Comparison of ENCODE assay signal across 15 cellular contexts in genomic region chr2:157856157-157856455, GRCh38. TPM values are rescaled to one million over a fixed set of nuclear protein-coding genes. Genes with fewer than 3 reads are reported as not detected.
A peak's percentile ranks its signal among the peaks of the same experiment; 100 is the strongest.
DNase-seq lines count a peak whose midpoint lies in the region; ATAC-seq and TF ChIP-seq lines count a peak whose summit lies in the region.
"Had no signal": no experiment of that assay in that cellular context is flagged by ENCODE, and none has a peak within 500 bp of the region (broad histone marks: within the 10 kb centered on the region; RNA-seq: fewer than 3 reads in every experiment).

No MANE protein-coding gene starts in this region.

- POLR2A ChIA-PET in MCF 10A (lab: Yijun Ruan, JAX) (interaction anchor here (0.8 to 1.9 kb wide), 2 partner anchors 10 to 21 kb away, joined by 3 to 9 read pairs; partner anchors contain the start of gene ACVR1), GM10248 (lab: Yijun Ruan, JAX) (no interaction called here)
- POLR2A ChIA-PET in activated CD4-positive, alpha-beta memory T cell treated with anti-CD3 and anti-CD28 coated beads for 36 hours (lab: Charles Lee) = interaction anchor here (1.0 to 2.1 kb wide), 4 partner anchors 9 to 42 kb away, joined by 3 to 10 read pairs (median 6); partner anchors contain the start of gene ACVR1

- DNase-seq in MCF 10A (ENCODE audit: unreplicated experiment) (no peak), breast epithelium (ENCODE audit: low spot score in 2 of 2) (no peak), fibroblast of peridontal ligament (ENCODE audit: extremely low read depth) (peak; percentile 40), NCI-H524 treated with DMSO at 0.1 percent for 48 hours (lab: John Stamatoyannopoulos, UW) (no peak), GM10248 (ENCODE audit: extremely low spot score) (no peak), testis (no peak)
- DNase-seq in activated CD4-positive, alpha-beta memory T cell treated with anti-CD3 and anti-CD28 coated beads for 36 hours = no peak
- DNase-seq: activated CD4-positive, alpha-beta T cell treated with anti-CD3 and anti-CD28 coated beads for 1 hour; lower lobe of right lung; NCI-H2081; NCI-H69 had no signal

- H3K9me3 ChIP-seq in breast epithelium (no peaks in the 10 kb centered on the region), testis (no peaks in the 10 kb centered on the region)
- H3K9me3 ChIP-seq: lower lobe of right lung, tibial nerve had no signal

- H3K27me3 ChIP-seq in breast epithelium (no peaks in the 10 kb centered on the region), testis (no peaks in the 10 kb centered on the region)
- H3K27me3 ChIP-seq: cardiac muscle cell, tibial nerve had no signal

- 53 to 79% methylated on average over 2 of the region's 2 CpGs for WGBS in testis, 2 donors

- H3K4me1 Mint-ChIP-seq in MCF 10A (ENCODE audit: insufficient read depth, unreplicated experiment) = peaks cover 24% of the 10 kb centered on the region
- peaks cover 52% of the 10 kb centered on the region for H3K4me1 Mint-ChIP-seq in activated CD4-positive, alpha-beta memory T cell treated with anti-CD3 and anti-CD28 coated beads for 36 hours (ENCODE audit: low read depth)

- no peak for TF ChIP-seq POLR2A in breast epithelium (IDR thresholded peaks at IDR 0.05)
- no peak for TF ChIP-seq POLR2A in testis (IDR thresholded peaks at IDR 0.05)

- H3K36me3 Mint-ChIP-seq in MCF 10A (ENCODE audit: insufficient read depth, unreplicated experiment) = peaks cover 15% of the 10 kb centered on the region
- peaks cover 27% of the 10 kb centered on the region for H3K36me3 Mint-ChIP-seq in activated CD4-positive, alpha-beta memory T cell treated with anti-CD3 and anti-CD28 coated beads for 36 hours
- H3K36me3 Mint-ChIP-seq: natural killer cell treated with Interleukin-12 subunit alpha and Interleukin-12 subunit beta and Interleukin-15 and Interleukin-18, amount 100 ng/mL, for 72 hours had no signal

- no peak for TF ChIP-seq CTCF in MCF 10A (IDR thresholded peaks at IDR 0.05; ENCODE audit: unreplicated experiment)
- no peak for TF ChIP-seq CTCF in breast epithelium (IDR thresholded peaks at IDR 0.05)
- TF ChIP-seq CTCF in GM10248 (IDR thresholded peaks at IDR 0.05; ENCODE audit: control extremely low read depth, extremely low read depth, low read depth, missing control alignments) = no peak
- no peak for TF ChIP-seq CTCF in testis (IDR thresholded peaks at IDR 0.05)

- peak overlapping the region; percentile 44 for H3K27ac Mint-ChIP-seq in MCF 10A (ENCODE audit: low read depth, unreplicated experiment)
- H3K27ac Mint-ChIP-seq in activated CD4-positive, alpha-beta memory T cell treated with anti-CD3 and anti-CD28 coated beads for 36 hours = peak overlapping the region; percentile 81

- peak overlapping the region; percentile 9 for H3K4me3 Mint-ChIP-seq in MCF 10A (ENCODE audit: unreplicated experiment)
- no peak overlapping the region for H3K4me3 Mint-ChIP-seq in activated CD4-positive, alpha-beta memory T cell treated with anti-CD3 and anti-CD28 coated beads for 36 hours
- H3K4me3 Mint-ChIP-seq: natural killer cell treated with Interleukin-12 subunit alpha and Interleukin-12 subunit beta and Interleukin-15 and Interleukin-18, amount 100 ng/mL, for 72 hours had no signal

- CTCF ChIA-PET in MCF 10A (lab: Yijun Ruan, JAX) = interaction anchor here (0.6 to 1.4 kb wide), 6 partner anchors 8 to 718 kb away, joined by 3 read pairs; partner anchors contain the start of gene ACVR1
- CTCF ChIA-PET in activated CD4-positive, alpha-beta memory T cell treated with anti-CD3 and anti-CD28 coated beads for 36 hours (lab: Charles Lee) = interaction anchor here (0.7 to 1.2 kb wide), 4 partner anchors 9 to 529 kb away, joined by 3 to 4 read pairs (median 4); partner anchors contain the start of gene ACVR1
- CTCF ChIA-PET in GM10248 (lab: Yijun Ruan, JAX) = interaction anchor here (0.5 to 1.3 kb wide), 2 partner anchors 10 to 44 kb away, joined by 3 to 4 read pairs; no protein-coding TSS in a partner anchor

- no peaks in the 10 kb centered on the region for H3K36me3 ChIP-seq in breast epithelium
- no peaks in the 10 kb centered on the region for H3K36me3 ChIP-seq in testis (ENCODE audit: low read depth, missing control alignments)
- H3K36me3 ChIP-seq: cardiac muscle cell, tibial nerve had no signal

- no peaks in the 10 kb centered on the region for H3K9me3 Mint-ChIP-seq in MCF 10A (ENCODE audit: unreplicated experiment)
- no peaks in the 10 kb centered on the region for H3K9me3 Mint-ChIP-seq in activated CD4-positive, alpha-beta memory T cell treated with anti-CD3 and anti-CD28 coated beads for 36 hours
- H3K9me3 Mint-ChIP-seq: natural killer cell treated with Interleukin-12 subunit alpha and Interleukin-12 subunit beta and Interleukin-15 and Interleukin-18, amount 100 ng/mL, for 72 hours had no signal

- BruUV-seq in MCF 10A (replicated peaks; lab: Mats Ljungman, UMichigan) = no TSS peak

- intact Hi-C loops in MCF 10A (cut with micrococcal nuclease) (no loop called here), breast epithelium (cut with DNase I; ENCODE audit: low total_unique reads) (no loop called here), testis (cut with DNase I; ENCODE audit: low total_unique reads) (no loop called here)
- intact Hi-C loops in activated CD4-positive, alpha-beta memory T cell treated with anti-CD3 and anti-CD28 coated beads for 36 hours (cut with micrococcal nuclease) = no loop called here

- no peak overlapping the region for H3K27ac ChIP-seq in breast epithelium
- no peak overlapping the region for H3K27ac ChIP-seq in testis
- H3K27ac ChIP-seq: cardiac muscle cell, lower lobe of right lung had no signal

- no peak overlapping the region for H3K4me3 ChIP-seq in breast epithelium
- no peak overlapping the region for H3K4me3 ChIP-seq in testis
- H3K4me3 ChIP-seq: cardiac muscle cell, lower lobe of right lung, tibial nerve had no signal

- H3K27me3 Mint-ChIP-seq in MCF 10A (ENCODE audit: insufficient read depth, unreplicated experiment) = no peaks in the 10 kb centered on the region
- no peaks in the 10 kb centered on the region for H3K27me3 Mint-ChIP-seq in activated CD4-positive, alpha-beta memory T cell treated with anti-CD3 and anti-CD28 coated beads for 36 hours
- H3K27me3 Mint-ChIP-seq: natural killer cell treated with Interleukin-12 subunit alpha and Interleukin-12 subunit beta and Interleukin-15 and Interleukin-18, amount 100 ng/mL, for 72 hours had no signal

- ATAC-seq in GM19035 (IDR thresholded peaks at IDR 0.05; ENCODE audit: unreplicated experiment) = no peak
- ATAC-seq: lower lobe of right lung; natural killer cell treated with Interleukin-12 subunit alpha and Interleukin-12 subunit beta and Interleukin-15 and Interleukin-18, amount 100 ng/mL, for 72 hours had no signal

- H3K4me1 ChIP-seq in breast epithelium (no peaks in the 10 kb centered on the region), testis (no peaks in the 10 kb centered on the region)
- H3K4me1 ChIP-seq: lower lobe of right lung, tibial nerve had no signal

RNA-seq across cellular contexts. Expression of gene ACVR1, which starts 20.0 kb away (rescaled TPM):
- 26.4 and 41.4 TPM in 2 replicates for total RNA-seq in MCF 10A (2022)
- total RNA-seq in breast epithelium = 10 to 100 TPM; 31.5 to 45.4 (median 32.8) TPM
- 10 to 100 TPM; 24.8 to 25.0 TPM for total RNA-seq in activated CD4-positive, alpha-beta memory T cell treated with anti-CD3 and anti-CD28 coated beads for 36 hours
- 10 to 100 TPM; 10.3 to 14.9 TPM for total RNA-seq in testis
- polyA plus RNA-seq in testis (ENCODE audit: insufficient read depth, low read depth, low replicate concordance) = 15.3 TPM
